In genomic region chrX:48918644-48919340, GRCh38 we compare ENCODE assay signal across 8 cellular contexts. TPM values are rescaled to one million over a fixed set of nuclear protein-coding genes. Genes with fewer than 3 reads are reported as not detected.
DNase-seq lines count a peak whose midpoint lies in the region; ATAC-seq and TF ChIP-seq lines count a peak whose summit lies in the region.

PIM2 (minus strand) TSS chrX:48919024; CDS start chrX:48918834, 190 bp downstream.

- POLR2A ChIA-PET in Caco-2 (lab: Charles Lee): no interaction called here

- H3K27me3 Mint-ChIP-seq in Caco-2 (ENCODE audit: insufficient read depth, unreplicated experiment): no peaks in the 10 kb centered on the region

- H3K9me3 Mint-ChIP-seq in Caco-2 (ENCODE audit: unreplicated experiment): no peaks in the 10 kb centered on the region

- H3K27me3 ChIP-seq in Caco-2 (replicated peaks; ENCODE audit: control insufficient read depth, insufficient read depth, low read length) (no peaks in the 10 kb centered on the region), HUES6 (ENCODE audit: control insufficient read depth, insufficient read depth, low read length) (no peaks in the 10 kb centered on the region), NT2/D1 (ENCODE audit: insufficient read depth, insufficient read length) (no peaks in the 10 kb centered on the region), endocrine pancreas (ENCODE audit: control insufficient read depth, insufficient read depth, low read length) (no peaks in the 10 kb centered on the region)

- intact Hi-C loops in Caco-2 (cut with micrococcal nuclease; ENCODE audit: unreplicated experiment): loop anchor here (1.0 to 5.0 kb wide), 4 partner anchors 38 to 242 kb away; partner anchors contain the start of genes HDAC6, OTUD5 and TFE3

- H3K36me3 ChIP-seq in Caco-2 (ENCODE audit: control insufficient read depth, insufficient read depth, low read length) (no peaks in the 10 kb centered on the region; the same call in 1 of the 2 replicates), HUES6 (ENCODE audit: control insufficient read depth, insufficient read depth, low read length) (peaks cover 61% of the 10 kb centered on the region), NT2/D1 (ENCODE audit: insufficient read depth, insufficient read length, low read length) (peaks cover 46% of the 10 kb centered on the region), endocrine pancreas (ENCODE audit: control insufficient read depth, insufficient read depth, low read length) (no peaks in the 10 kb centered on the region), mesodermal cell (ENCODE audit: control insufficient read depth, insufficient read depth, low read length) (peaks cover 18% of the 10 kb centered on the region)

- peak; percentile 93 to 95 for DNase-seq in Caco-2
- DNase-seq in NT2/D1 (ENCODE audit: low read depth, low spot score): peak; percentile 94
- peak in 2 of 3 experiments; percentile 66 to 72 for DNase-seq in activated CD8-positive, alpha-beta memory T cell treated with anti-CD3 and anti-CD28 coated beads for 48 hours (ENCODE audit: low read depth in 2 of 3, low spot score in 2 of 3)
- peak; percentile 77 to 87 for DNase-seq in stimulated activated CD8-positive, alpha-beta memory T cell treated with anti-CD3 and anti-CD28 coated beads, Interleukin-15, amount 100 ng/mL, for 4 hours (ENCODE audit: low read depth in 2 of 2)

- no peak for TF ChIP-seq CTCF in Caco-2 (IDR thresholded peaks at IDR 0.05; ENCODE audit: insufficient read depth in 1 of 2, low read depth in 1 of 2, low read length in 1 of 2, severe bottlenecking in 1 of 2, unreplicated experiment in 1 of 2)

- no peaks in the 10 kb centered on the region for H3K9me3 ChIP-seq in Caco-2
- peaks cover 6% of the 10 kb centered on the region; the same call in 1 of the 2 replicates for H3K9me3 ChIP-seq in HUES6 (ENCODE audit: control insufficient read depth, insufficient read depth, low read depth, low read length)
- H3K9me3 ChIP-seq in NT2/D1 (ENCODE audit: insufficient read depth, low read length): no peaks in the 10 kb centered on the region
- no peaks in the 10 kb centered on the region for H3K9me3 ChIP-seq in endocrine pancreas (ENCODE audit: control insufficient read depth, low read length)
- no peaks in the 10 kb centered on the region for H3K9me3 ChIP-seq in mesodermal cell (ENCODE audit: control insufficient read depth, low read length)

- peaks cover 3% of the 10 kb centered on the region; the same call in 1 of the 2 replicates for H3K4me1 ChIP-seq in Caco-2
- peaks cover 26% of the 10 kb centered on the region for H3K4me1 ChIP-seq in HUES6 (ENCODE audit: control insufficient read depth, insufficient read depth, low read length)
- H3K4me1 ChIP-seq in NT2/D1 (ENCODE audit: insufficient read depth, insufficient read length): peaks cover 5% of the 10 kb centered on the region
- H3K4me1 ChIP-seq in endocrine pancreas (ENCODE audit: control insufficient read depth, insufficient read depth, low read length): peaks cover 10% of the 10 kb centered on the region
- H3K4me1 ChIP-seq in mesodermal cell (ENCODE audit: control insufficient read depth, insufficient read depth, low read length, poor library complexity, severe bottlenecking): peaks cover 16% of the 10 kb centered on the region

- H3K9ac ChIP-seq in HUES6 (ENCODE audit: low read length): peak within 1 kb of the TSS; percentile 95
- H3K9ac ChIP-seq in NT2/D1 (ENCODE audit: insufficient read length, low read depth): peak within 1 kb of the TSS; percentile 96
- H3K9ac ChIP-seq in endocrine pancreas (ENCODE audit: control insufficient read depth, insufficient read depth, low read length): peak within 1 kb of the TSS; percentile 73

- peaks cover 38% of the 10 kb centered on the region for H3K36me3 Mint-ChIP-seq in Caco-2 (ENCODE audit: insufficient read depth, unreplicated experiment)

- CTCF ChIA-PET in Caco-2 (lab: Charles Lee): interaction anchor here (0.6 kb wide), 1 partner anchor 27 kb away, joined by 4 read pairs; no protein-coding TSS in a partner anchor

- peaks cover 19% of the 10 kb centered on the region for H3K4me1 Mint-ChIP-seq in Caco-2 (ENCODE audit: low read depth, unreplicated experiment)

- peak within 1 kb of the TSS; percentile 91 for H3K4me3 Mint-ChIP-seq in Caco-2 (ENCODE audit: unreplicated experiment)

- 0% methylated on average over 9 of the region's 55 CpGs; no CpG with 5 or more reads in 1 of the 2 experiments for WGBS in mesodermal cell (ENCODE audit: insufficient coverage in 2 of 2), 2 experiments

- peak; percentile 76 for ATAC-seq in GM21423 (IDR thresholded peaks at IDR 0.05; ENCODE audit: unreplicated experiment)

- peak within 1 kb of the TSS; percentile 90 for H3K27ac Mint-ChIP-seq in Caco-2 (ENCODE audit: unreplicated experiment)

- BruUV-seq in Caco-2 (replicated peaks; lab: Mats Ljungman, UMichigan): no TSS peak

- peak within 1 kb of the TSS; percentile 80 for H3K4me3 ChIP-seq in Caco-2 (ENCODE audit: low read depth, low read length)
- H3K4me3 ChIP-seq in HUES6 (ENCODE audit: low read depth, low read length): peak within 1 kb of the TSS; percentile 79
- peak within 1 kb of the TSS; percentile 96 for H3K4me3 ChIP-seq in NT2/D1 (ENCODE audit: insufficient read length, low read depth)
- peak within 1 kb of the TSS; percentile 16 for H3K4me3 ChIP-seq in endocrine pancreas (ENCODE audit: control insufficient read depth, insufficient read depth, low read length)
- H3K4me3 ChIP-seq in mesodermal cell (ENCODE audit: extremely low read depth, insufficient read depth, low read length, poor library complexity, severe bottlenecking): peak within 1 kb of the TSS; percentile 52

- H3K27ac ChIP-seq in HUES6 (ENCODE audit: low read depth, low read length): peak within 1 kb of the TSS; percentile 95
- H3K27ac ChIP-seq in mesodermal cell (ENCODE audit: low read depth, low read length, severe bottlenecking): peak within 1 kb of the TSS; percentile 80

RNA-seq across cellular contexts. Expression of gene PIM2, which starts in this region (rescaled TPM):
- total RNA-seq in Caco-2 (2022): 12.0 and 13.9 TPM in 2 replicates
- 6.9 TPM for polyA plus RNA-seq in mesodermal cell (2013, experiment 1 of 2)
- polyA plus RNA-seq in mesodermal cell (2013, experiment 2 of 2): 7.1 TPM

Comparison
In these comparisons a context has a peak if more than half of its experiments do, and no peak if none do; other contexts are left out.
1. Peak in every context shown above with its lines: DNase-seq, ATAC-seq, H3K4me3 ChIP-seq and H3K27ac ChIP-seq.
2. H3K4me3 ChIP-seq: peak in every context shown above with its lines; median percentile 96 in NT2/D1; 80 in Caco-2; 79 in HUES6; 52 in mesodermal cell; 16 in endocrine pancreas.